ENCODE assay signal across 20 cellular contexts in the genomic region with DNA sequence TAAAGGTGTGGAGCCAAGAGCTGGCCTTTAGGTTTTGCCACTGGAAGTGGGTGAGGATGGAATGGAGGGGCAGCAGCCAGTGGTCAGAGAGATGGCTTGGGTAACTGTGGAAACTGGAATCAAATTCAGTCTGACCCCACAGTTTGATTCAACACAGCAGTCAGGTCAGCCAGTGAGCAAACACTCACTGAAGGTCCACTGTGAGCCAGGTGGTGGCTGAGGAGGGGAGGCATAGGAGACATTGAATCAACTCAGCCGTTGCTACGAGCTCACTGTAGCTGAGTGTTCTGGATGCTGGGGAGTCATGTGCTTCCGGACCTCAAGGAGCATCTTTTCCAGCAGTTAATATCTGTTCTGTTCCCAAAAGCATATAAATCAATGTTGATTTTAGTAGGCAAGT.
"Had no signal": no experiment of that assay in that cellular context is flagged by ENCODE, and none has a peak within 500 bp of the region (broad histone marks: within the 10 kb centered on the region; RNA-seq: fewer than 3 reads in every experiment).

No MANE protein-coding gene starts in this region.

- H3K4me3 ChIP-seq: stomach, thoracic aorta had no signal

- H3K27ac Mint-ChIP-seq: activated CD8-positive, alpha-beta T cell treated with anti-CD3 and anti-CD28 coated beads, Interleukin-2, amount 10 ng/mL, durations not matched to agents 7 days and 5 days; activated naive CD8-positive, alpha-beta T cell; nephron; WTC11 had no signal

- DNase-seq: activated CD4-positive, alpha-beta T cell treated with anti-CD3 and anti-CD28 coated beads for 48 hours; activated CD8-positive, alpha-beta memory T cell treated with anti-CD3 and anti-CD28 coated beads, Interleukin-2, amount 50 U/mL, for 48 hours; activated CD8-positive, alpha-beta T cell treated with anti-CD3 and anti-CD28 coated beads, Interleukin-2, amount 10 ng/mL, durations not matched to agents 7 days and 5 days; activated gamma-delta T cell treated with Interleukin-2 at 50 U/mL for 16 hours; amygdala; brain microvascular endothelial cell; cortex of kidney; effector memory CD8-positive, alpha-beta T cell; nucleus accumbens; stimulated activated CD4-positive, alpha-beta T cell treated with anti-CD3 and anti-CD28 coated beads, Interleukin-12 subunit alpha, Interleukin-12 subunit beta, amount 100 ng/mL, for 4 hours; stimulated activated CD4-positive, alpha-beta T cell treated with anti-CD3 and anti-CD28 coated beads, Interleukin-2, amount 100 ng/mL, for 24 hours; stomach; T-helper 2 cell had no signal

- H3K27me3 Mint-ChIP-seq: activated naive CD8-positive, alpha-beta T cell; effector memory CD8-positive, alpha-beta T cell had no signal

- H3K9me3 Mint-ChIP-seq: effector memory CD8-positive, alpha-beta T cell; nephron; WTC11 had no signal

- H3K36me3 Mint-ChIP-seq: WTC11 had no signal

- H3K36me3 ChIP-seq: thoracic aorta had no signal

- FAIRE-seq: frontal cortex, keratinocyte had no signal

- H3K9me3 ChIP-seq: stomach, thoracic aorta had no signal

- H3K4me3 Mint-ChIP-seq: activated CD8-positive, alpha-beta T cell treated with anti-CD3 and anti-CD28 coated beads, Interleukin-2, amount 10 ng/mL, durations not matched to agents 7 days and 5 days; activated naive CD8-positive, alpha-beta T cell; effector memory CD8-positive, alpha-beta T cell; nephron; WTC11 had no signal

- ATAC-seq: activated CD8-positive, alpha-beta T cell treated with anti-CD3 and anti-CD28 coated beads, Interleukin-2, amount 10 ng/mL, durations not matched to agents 7 days and 5 days; effector memory CD8-positive, alpha-beta T cell; WTC11 had no signal

- H3K27me3 ChIP-seq: brain microvascular endothelial cell, stomach had no signal

- H3K27ac ChIP-seq: brain microvascular endothelial cell, epithelial cell of prostate had no signal
